In the genomic region with DNA sequence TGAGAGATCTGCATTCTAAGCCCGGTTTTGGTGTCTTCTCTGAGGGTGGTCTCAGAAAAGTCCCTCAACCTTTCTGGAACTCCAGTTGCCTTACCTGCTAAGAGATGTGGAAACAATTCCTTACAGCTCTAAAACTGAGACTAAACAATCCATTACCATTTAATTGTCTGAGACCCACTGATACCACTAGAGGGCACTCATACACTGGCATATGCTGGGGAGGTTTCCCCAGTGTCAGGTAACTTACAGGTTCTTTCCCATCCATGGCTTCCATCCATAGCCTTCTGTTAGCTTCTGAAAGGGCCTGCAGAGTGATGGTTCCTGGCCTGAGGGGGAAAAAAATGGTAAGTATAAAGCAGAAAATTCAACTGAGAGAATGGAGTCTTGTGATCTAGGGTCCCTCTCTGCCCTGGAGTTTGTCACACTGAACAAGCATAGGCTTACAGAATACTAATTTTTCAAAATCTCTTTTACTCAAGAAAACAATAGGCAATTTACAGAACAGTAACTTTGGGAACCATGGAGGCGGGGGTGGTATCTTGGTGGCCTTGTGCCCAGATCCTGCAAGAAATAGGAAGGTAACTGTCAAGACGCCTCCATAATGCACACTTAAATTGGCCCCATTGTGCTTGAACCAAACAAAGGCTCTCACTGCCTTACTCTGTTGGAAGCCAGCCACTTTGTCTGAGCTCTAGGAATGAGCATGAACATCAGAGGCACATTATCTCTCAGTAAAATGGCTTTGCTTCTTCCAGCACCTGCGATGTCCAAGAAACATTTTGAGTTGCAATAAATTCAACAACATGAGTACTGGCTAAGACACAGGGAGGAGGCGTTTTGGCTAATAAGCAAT, we compare ENCODE assay signal across 7 cellular contexts.
DNase-seq lines count a peak whose midpoint lies in the region; ATAC-seq and TF ChIP-seq lines count a peak whose summit lies in the region.

No MANE protein-coding gene starts in this region.

- H3K4me3 ChIP-seq in OCI-LY3 (ENCODE audit: low read length) (no peak overlapping the region), cardiac fibroblast (replicated peaks in 1 of 2; ENCODE audit: low read depth in 2 of 2, low read length in 2 of 2) (no peak overlapping the region), thoracic aorta (no peak overlapping the region)

- intact Hi-C loops in left colon (cut with DNase I, micrococcal nuclease) = loop anchor here in 1 of 2 donors (5.0 kb wide), 1 partner anchor 265 kb away; no protein-coding TSS in a partner anchor

- H2AFZ ChIP-seq in OCI-LY3 (ENCODE audit: low read depth, low read length) = no peak overlapping the region

- TF ChIP-seq CTCF in OCI-LY3 (IDR thresholded peaks at IDR 0.05; ENCODE audit: low read depth, low read length) (peak; percentile 69), cardiac fibroblast (IDR thresholded peaks at IDR 0.05; ENCODE audit: low read depth, low read length) (peak; percentile 50), thoracic aorta (IDR thresholded peaks at IDR 0.05) (peak; percentile 47)

- ATAC-seq in GM18870 (IDR thresholded peaks at IDR 0.05; ENCODE audit: unreplicated experiment) (peak; percentile 70), HG03469 (IDR thresholded peaks at IDR 0.05; ENCODE audit: unreplicated experiment) (peak; percentile 82), left colon (peak; percentile 89), thoracic aorta (ENCODE audit: insufficient number of reproducible peaks, low FRiP score, low read depth) (no peak)

- H3K9me3 ChIP-seq in OCI-LY3 (ENCODE audit: insufficient read depth, low read length) (no peaks in the 10 kb centered on the region), thoracic aorta (no peaks in the 10 kb centered on the region)

- H3K4me2 ChIP-seq in OCI-LY3 (ENCODE audit: low read length) = no peak overlapping the region

- H3K27ac ChIP-seq in OCI-LY3 (ENCODE audit: low read length) = no peak overlapping the region
- no peak overlapping the region for H3K27ac ChIP-seq in thoracic aorta

- peak; percentile 35 for DNase-seq in DMS79 (lab: John Stamatoyannopoulos, UW)
- DNase-seq in cardiac fibroblast (ENCODE audit: low read depth in 2 of 2) = peak; percentile 56 to 58
- DNase-seq in left colon = peak; percentile 16 to 23
- no peak for DNase-seq in thoracic aorta (ENCODE audit: low spot score)

- H3K79me2 ChIP-seq in OCI-LY3 (ENCODE audit: low read length) = no peaks in the 10 kb centered on the region

- no peak overlapping the region for H3K9ac ChIP-seq in OCI-LY3 (ENCODE audit: low read length)

- H3K36me3 ChIP-seq in OCI-LY3 (replicated peaks; ENCODE audit: low read depth, low read length) = no peaks in the 10 kb centered on the region
- H3K36me3 ChIP-seq in thoracic aorta = no peaks in the 10 kb centered on the region

- no peaks in the 10 kb centered on the region for H4K20me1 ChIP-seq in OCI-LY3 (ENCODE audit: insufficient read depth, low read length)

- no peaks in the 10 kb centered on the region for H3K4me1 ChIP-seq in OCI-LY3 (ENCODE audit: low read length)
- no peaks in the 10 kb centered on the region for H3K4me1 ChIP-seq in thoracic aorta (ENCODE audit: control insufficient read depth in 1 of 2, low read depth in 2 of 2)

- H3K27me3 ChIP-seq in OCI-LY3 (ENCODE audit: low read depth, low read length) (no peaks in the 10 kb centered on the region; the same call in 1 of the 2 replicates), thoracic aorta (replicated peaks; ENCODE audit: insufficient read depth) (no peaks in the 10 kb centered on the region)
